Comparison of ENCODE assay signal across 1 cellular context in genomic region chr4:24476209-24476781, GRCh38.
TF ChIP-seq lines count a peak whose summit lies in the region.

No MANE protein-coding gene starts in this region.

TF ChIP-seq in SK-N-SH treated with all-trans-retinoic acid at 6 μM for 48 hours, 23 proteins besides CTCF, POLR2A, EP300 and RAD21 (continued from another document):
- no peak for TF ChIP-seq TOX (CRISPR knock-in tag; IDR thresholded peaks at IDR 0.05; ENCODE audit: borderline replicate concordance)
